ENCODE assay signal across 10 cellular contexts in genomic region chr10:133442191-133442966, GRCh38. TPM values are rescaled to one million over a fixed set of nuclear protein-coding genes. Genes with fewer than 3 reads are reported as not detected.
DNase-seq lines count a peak whose midpoint lies in the region; ATAC-seq and TF ChIP-seq lines count a peak whose summit lies in the region.
"Had no signal": no experiment of that assay in that cellular context is flagged by ENCODE, and none has a peak within 500 bp of the region (broad histone marks: within the 10 kb centered on the region; RNA-seq: fewer than 3 reads in every experiment).

No MANE protein-coding gene starts in this region.

- H3K4me3 Mint-ChIP-seq in endothelial cell (ENCODE audit: unreplicated experiment): peak overlapping the region; percentile 37

- peaks cover 15% of the 10 kb centered on the region for H3K9me3 Mint-ChIP-seq in endothelial cell (ENCODE audit: unreplicated experiment)

- no peak overlapping the region for H3K27ac Mint-ChIP-seq in endothelial cell (ENCODE audit: unreplicated experiment)

- H3K4me1 Mint-ChIP-seq in endothelial cell (ENCODE audit: unreplicated experiment): no peaks in the 10 kb centered on the region

- peak; percentile 22 for DNase-seq in stimulated activated naive CD4-positive, alpha-beta T cell treated with Interleukin-2 at 50 U/mL for 16 hours (lab: John Stamatoyannopoulos, UW)
- no peak for DNase-seq in stimulated activated naive CD4-positive, alpha-beta T cell (lab: John Stamatoyannopoulos, UW)
- DNase-seq in SK-N-DZ (ENCODE audit: low spot score) (peak; percentile 34), endothelial cell (ENCODE audit: low spot score) (no peak), DMS79 treated with DMSO at 0.1 percent for 48 hours (lab: John Stamatoyannopoulos, UW) (no peak)
- DNase-seq: NCI-H1694 treated with DMSO at 0.1 percent for 48 hours, transverse colon had no signal

- H3K36me3 Mint-ChIP-seq in endothelial cell (ENCODE audit: low read depth, unreplicated experiment): peaks cover 9% of the 10 kb centered on the region

- no peak for TF ChIP-seq CTCF in endothelial cell (IDR thresholded peaks at IDR 0.05; ENCODE audit: unreplicated experiment)

- ATAC-seq in HG03457 (IDR thresholded peaks at IDR 0.05; ENCODE audit: unreplicated experiment): no peak
- no peak for ATAC-seq in GM21423 (IDR thresholded peaks at IDR 0.05; ENCODE audit: unreplicated experiment)
- no peak for ATAC-seq in HG03108 (IDR thresholded peaks at IDR 0.05; ENCODE audit: unreplicated experiment)

- peaks cover 21% of the 10 kb centered on the region for H3K27me3 Mint-ChIP-seq in endothelial cell (ENCODE audit: unreplicated experiment)

RNA-seq across cellular contexts. Expression of gene SCART1, which starts 11.4 kb away (rescaled TPM):
- polyA plus RNA-seq in SK-N-DZ (2014; cell fraction: cytosol; rRNA removed): 7.1 and 8.1 TPM in 2 replicates
- 110 and 117 TPM in 2 replicates for polyA plus RNA-seq in SK-N-DZ (2014; cell fraction: nucleus; rRNA removed)
- total RNA-seq in endothelial cell (ENCODE audit: unreplicated experiment): 0.36 TPM

RNA-seq across cellular contexts. Expression of gene SPRN, which starts 18.0 kb away (rescaled TPM):
- 0.68 and 1.2 TPM in 2 replicates for polyA plus RNA-seq in SK-N-DZ (2014; cell fraction: cytosol; rRNA removed)
- 0.32 and 0.40 TPM in 2 replicates for polyA plus RNA-seq in SK-N-DZ (2014; cell fraction: nucleus; rRNA removed)
- total RNA-seq in endothelial cell (ENCODE audit: unreplicated experiment): 0.28 TPM
- total RNA-seq: transverse colon had no signal

RNA-seq across cellular contexts. Expression of gene MTG1, which starts 48.4 kb away (rescaled TPM):
- 56.0 and 56.2 TPM in 2 replicates for polyA plus RNA-seq in SK-N-DZ (2014; cell fraction: cytosol; rRNA removed)
- 120 and 134 TPM in 2 replicates for polyA plus RNA-seq in SK-N-DZ (2014; cell fraction: nucleus; rRNA removed)
- 97.3 TPM for total RNA-seq in endothelial cell (ENCODE audit: unreplicated experiment)

Comparison
In these comparisons a context has a peak if more than half of its experiments do, and no peak if none do; other contexts are left out.
1. DNase-seq: peak in stimulated activated naive CD4-positive, alpha-beta T cell treated with Interleukin-2 at 50 U/mL for 16 hours (single experiment) and SK-N-DZ (single experiment); none in stimulated activated naive CD4-positive, alpha-beta T cell (0 of 6), endothelial cell (single experiment) and DMS79 treated with DMSO at 0.1 percent for 48 hours (single experiment).